8 cellular contexts compared by ENCODE assay signal in the genomic region with DNA sequence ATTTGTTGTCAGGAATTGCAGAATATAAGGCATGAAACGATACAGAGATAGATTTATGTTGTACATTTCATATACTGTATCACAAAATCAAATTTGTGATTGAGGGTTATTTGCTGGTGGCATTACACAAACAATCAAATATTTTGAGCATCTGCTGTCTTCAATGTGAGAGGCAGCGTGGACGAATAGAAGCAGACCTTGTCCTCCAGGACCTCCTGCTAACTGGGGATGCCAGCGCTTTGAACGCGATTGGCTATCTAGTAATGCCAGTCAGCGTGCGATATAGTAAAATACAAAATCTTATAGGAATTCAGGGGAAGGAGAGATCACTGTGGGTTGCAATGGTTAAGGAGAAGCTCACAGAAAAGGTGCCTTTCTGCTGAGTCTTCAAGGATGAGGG. TPM values are rescaled to one million over a fixed set of nuclear protein-coding genes. Genes with fewer than 3 reads are reported as not detected.
DNase-seq lines count a peak whose midpoint lies in the region; ATAC-seq and TF ChIP-seq lines count a peak whose summit lies in the region.

No MANE protein-coding gene starts in this region.

- ATAC-seq in activated B cell treated with CpG ODN at 0.5 μM for 24 hours (ENCODE audit: low read depth), result no peak
- ATAC-seq in GM19452 (IDR thresholded peaks at IDR 0.05; ENCODE audit: unreplicated experiment), result no peak

- CTCF ChIA-PET in activated B cell treated with CpG ODN at 0.5 μM for 24 hours (lab: Charles Lee), result interaction anchor here (0.6 to 1.5 kb wide), 3 partner anchors 10 to 23 kb away, joined by 3 to 7 read pairs (median 5); no protein-coding TSS in a partner anchor

- POLR2A ChIA-PET in activated B cell treated with CpG ODN at 0.5 μM for 24 hours (lab: Charles Lee), result interaction anchor here (1.0 to 1.8 kb wide), 8 partner anchors 10 to 1022 kb away, joined by 3 to 20 read pairs (median 4); a partner anchor contains a TSS

- peaks cover 18% of the 10 kb centered on the region for H3K27me3 Mint-ChIP-seq in activated B cell treated with CpG ODN at 0.5 μM for 24 hours
- peaks cover 4% of the 10 kb centered on the region for H3K27me3 Mint-ChIP-seq in glutamatergic neuron (ENCODE audit: unreplicated experiment)

- H3K4me1 Mint-ChIP-seq in activated B cell treated with CpG ODN at 0.5 μM for 24 hours (peaks cover 37% of the 10 kb centered on the region), glutamatergic neuron (ENCODE audit: low read depth, unreplicated experiment) (peaks cover 4% of the 10 kb centered on the region)

- H3K4me3 ChIP-seq in skin epidermis, result peak overlapping the region; percentile 80 to 98 (median 88)

- peak overlapping the region; percentile 87 for H3K27ac Mint-ChIP-seq in activated B cell treated with CpG ODN at 0.5 μM for 24 hours
- peak overlapping the region; percentile 68 for H3K27ac Mint-ChIP-seq in glutamatergic neuron (ENCODE audit: unreplicated experiment)

- DNase-seq in DMS53 (lab: John Stamatoyannopoulos, UW) (peak; percentile 33), DMS53 treated with DMSO at 0.1 percent for 48 hours (lab: John Stamatoyannopoulos, UW; ENCODE audit: unreplicated experiment) (no peak), activated B cell treated with CpG ODN at 0.5 μM for 24 hours (no peak), glutamatergic neuron (no peak), NCI-H345 treated with DMSO at 0.1 percent for 48 hours (lab: John Stamatoyannopoulos, UW; ENCODE audit: unreplicated experiment) (no peak), NCI-H2107 (lab: John Stamatoyannopoulos, UW) (no peak)

- H3K27ac ChIP-seq in skin epidermis, result peak overlapping the region in 16 of 21 experiments; percentile 82 to 99 (median 92)

- intact Hi-C loops in activated B cell treated with CpG ODN at 0.5 μM for 24 hours (cut with micrococcal nuclease), result loop anchor here (1.0 to 10.0 kb wide), 5 partner anchors 602 to 1640 kb away; a partner anchor contains a TSS

- H3K9me3 Mint-ChIP-seq in activated B cell treated with CpG ODN at 0.5 μM for 24 hours (no peaks in the 10 kb centered on the region), glutamatergic neuron (ENCODE audit: unreplicated experiment) (peaks cover 5% of the 10 kb centered on the region)

- TF ChIP-seq CTCF in activated B cell treated with CpG ODN at 0.5 μM for 24 hours (IDR thresholded peaks at IDR 0.05) (no peak), glutamatergic neuron (IDR thresholded peaks at IDR 0.05; ENCODE audit: partially characterized antibody, unreplicated experiment) (no peak)

- peak overlapping the region; percentile 86 for H3K4me3 Mint-ChIP-seq in activated B cell treated with CpG ODN at 0.5 μM for 24 hours
- H3K4me3 Mint-ChIP-seq in glutamatergic neuron (ENCODE audit: unreplicated experiment), result peak overlapping the region; percentile 85

- H3K36me3 Mint-ChIP-seq in activated B cell treated with CpG ODN at 0.5 μM for 24 hours (ENCODE audit: low read depth) (peaks cover 24% of the 10 kb centered on the region), glutamatergic neuron (ENCODE audit: unreplicated experiment) (no peaks in the 10 kb centered on the region)

RNA-seq across cellular contexts. Expression of a gene that starts 0.6 kb away (rescaled TPM):
- total RNA-seq in activated B cell treated with CpG ODN at 0.5 μM for 24 hours (53.7 and 60.4 TPM in 2 replicates), glutamatergic neuron (ENCODE audit: unreplicated experiment) (65.5 TPM)
